ENCODE assay signal across 1 cellular context in genomic region chr10:72729528-72729927, GRCh38.
TF ChIP-seq lines count a peak whose summit lies in the region.

No MANE protein-coding gene starts in this region.

TF ChIP-seq in GM23338, 12 proteins besides CTCF, POLR2A, EP300 and RAD21 (continued from another document):
- no peak for TF ChIP-seq ZNF462 (CRISPR knock-in tag; IDR thresholded peaks at IDR 0.05)
- TF ChIP-seq CREB1 (CRISPR knock-in tag; IDR thresholded peaks at IDR 0.05; ENCODE audit: low read depth) = no peak
- no peak for TF ChIP-seq EZH2phosphoT487 (IDR thresholded peaks at IDR 0.05; ENCODE audit: unreplicated experiment)
- no peak for TF ChIP-seq NANOG (IDR thresholded peaks at IDR 0.05; ENCODE audit: borderline replicate concordance)
- no peak for TF ChIP-seq JUNB (IDR thresholded peaks at IDR 0.05; ENCODE audit: unreplicated experiment)
- TF ChIP-seq EZH2 (IDR thresholded peaks at IDR 0.05; ENCODE audit: low read depth, unreplicated experiment) = no peak
- TF ChIP-seq REST (IDR thresholded peaks at IDR 0.05; ENCODE audit: unreplicated experiment) = no peak
- TF ChIP-seq ETS1 (IDR thresholded peaks at IDR 0.05) = no peak
